2 cellular contexts compared by ENCODE assay signal in genomic region chr2:149093579-149093978, GRCh38.
TF ChIP-seq lines count a peak whose summit lies in the region.

No MANE protein-coding gene starts in this region.

TF ChIP-seq in SK-N-SH, 30 proteins besides CTCF, POLR2A, EP300 and RAD21 (continued from another document):
- no peak for TF ChIP-seq POLR2AphosphoS5 (IDR thresholded peaks at IDR 0.05; ENCODE audit: low read depth, low read length)
- no peak for TF ChIP-seq TEAD4 (IDR thresholded peaks at IDR 0.05; ENCODE audit: borderline replicate concordance, insufficient read depth)
- no peak for TF ChIP-seq SMC3 (IDR thresholded peaks at IDR 0.05; ENCODE audit: low read depth, low read length)
- TF ChIP-seq ZBTB33 (IDR thresholded peaks at IDR 0.05; ENCODE audit: borderline replicate concordance, low read depth), result no peak
- no peak for TF ChIP-seq USF2 (IDR thresholded peaks at IDR 0.05; ENCODE audit: borderline replicate concordance, low read depth, low read length)
- TF ChIP-seq RCOR1 (IDR thresholded peaks at IDR 0.05; ENCODE audit: low read length), result no peak
- no peak for TF ChIP-seq REST (IDR thresholded peaks at IDR 0.05; ENCODE audit: low read depth, low read length)
- no peak for TF ChIP-seq MAX (IDR thresholded peaks at IDR 0.05; ENCODE audit: low read depth)
- no peak for TF ChIP-seq MXI1 (IDR thresholded peaks at IDR 0.05; ENCODE audit: low read depth, low read length)
- TF ChIP-seq PBX3 (IDR thresholded peaks at IDR 0.05), result no peak
- TF ChIP-seq MEF2A (IDR thresholded peaks at IDR 0.05; ENCODE audit: borderline replicate concordance, low read depth), result no peak
- TF ChIP-seq RFX5 (IDR thresholded peaks at IDR 0.05; ENCODE audit: low read length), result no peak
- no peak for TF ChIP-seq GABPA (IDR thresholded peaks at IDR 0.05; ENCODE audit: low read depth)
- no peak for TF ChIP-seq TAF1 (IDR thresholded peaks at IDR 0.05; ENCODE audit: borderline replicate concordance, low read depth, low read length)

TF ChIP-seq in SK-N-SH treated with all-trans-retinoic acid at 6 μM for 48 hours, 23 proteins besides CTCF, POLR2A, EP300 and RAD21:
- TF ChIP-seq CSRNP3 (CRISPR knock-in tag; IDR thresholded peaks at IDR 0.05) (no peak), TSHZ2 (CRISPR knock-in tag; IDR thresholded peaks at IDR 0.05) (no peak)
